In genomic region chr7:101165958-101166602, GRCh38 we compare ENCODE assay signal across 10 cellular contexts. TPM values are rescaled to one million over a fixed set of nuclear protein-coding genes. Genes with fewer than 3 reads are reported as not detected.
DNase-seq lines count a peak whose midpoint lies in the region; ATAC-seq and TF ChIP-seq lines count a peak whose summit lies in the region.
"Had no signal": no experiment of that assay in that cellular context is flagged by ENCODE, and none has a peak within 500 bp of the region (broad histone marks: within the 10 kb centered on the region; RNA-seq: fewer than 3 reads in every experiment).

No MANE protein-coding gene starts in this region.

- DNase-seq in activated CD4-positive, alpha-beta T cell treated with anti-CD3 and anti-CD28 coated beads, Interleukin-2, amount 10 ng/mL, durations not matched to agents 7 days and 5 days: no peak
- no peak for DNase-seq in activated CD4-positive, alpha-beta T cell treated with anti-CD3 and anti-CD28 coated beads, Interleukin-2, amount 50 U/mL, for 4 hours
- DNase-seq in Panc1 (ENCODE audit: low read depth, low spot score) (no peak), esophagus muscularis mucosa (ENCODE audit: extremely low spot score) (no peak), medulla oblongata (ENCODE audit: extremely low spot score) (no peak)
- DNase-seq in activated effector memory CD4-positive, alpha-beta T cell treated with anti-CD3 and anti-CD28 coated beads, Interleukin-2, amount 50 U/mL, for 16 hours: no peak

- in situ Hi-C loops in Panc1 (cut with HindIII; ENCODE audit: low pct_unique_long_range_greater_than_20kb, low sequenced_read_pairs): no loop called here

- H3K27ac Mint-ChIP-seq in activated CD4-positive, alpha-beta T cell treated with anti-CD3 and anti-CD28 coated beads, Interleukin-2, amount 10 ng/mL, durations not matched to agents 7 days and 5 days: peak overlapping the region; percentile 52

- H3K4me2 ChIP-seq in skeletal muscle satellite cell (ENCODE audit: low read length): peak overlapping the region; percentile 75

- CTCF ChIA-PET in activated CD4-positive, alpha-beta T cell treated with anti-CD3 and anti-CD28 coated beads, Interleukin-2, amount 10 ng/mL, durations not matched to agents 7 days and 5 days (lab: Charles Lee): interaction anchor here (1.2 to 2.3 kb wide), 4 partner anchors 9 to 78 kb away, joined by 4 to 13 read pairs (median 10); partner anchors contain the start of gene FIS1
- CTCF ChIA-PET in Panc1 (lab: Charles Lee): interaction anchor here (0.7 kb wide), 1 partner anchor 22 kb away, joined by 11 read pairs; no protein-coding TSS in a partner anchor

- POLR2A ChIA-PET in activated CD4-positive, alpha-beta T cell treated with anti-CD3 and anti-CD28 coated beads, Interleukin-2, amount 10 ng/mL, durations not matched to agents 7 days and 5 days (lab: Charles Lee): no interaction called here
- POLR2A ChIA-PET in Panc1 (lab: Charles Lee): interaction anchor here (0.5 to 0.6 kb wide), 4 partner anchors 10 to 291 kb away, joined by 3 to 5 read pairs (median 4); partner anchors contain the start of gene SRRT

- peaks cover 50% of the 10 kb centered on the region for H3K4me1 Mint-ChIP-seq in activated CD4-positive, alpha-beta T cell treated with anti-CD3 and anti-CD28 coated beads, Interleukin-2, amount 10 ng/mL, durations not matched to agents 7 days and 5 days

- H3K9me3 Mint-ChIP-seq in activated CD4-positive, alpha-beta T cell treated with anti-CD3 and anti-CD28 coated beads, Interleukin-2, amount 10 ng/mL, durations not matched to agents 7 days and 5 days: no peaks in the 10 kb centered on the region

- TF ChIP-seq CTCF in Panc1 (IDR thresholded peaks at IDR 0.05): no peak
- no peak for TF ChIP-seq CTCF in esophagus muscularis mucosa (IDR thresholded peaks at IDR 0.05)

- TF ChIP-seq POLR2A in esophagus muscularis mucosa (IDR thresholded peaks at IDR 0.05; ENCODE audit: low read depth): no peak

- no peak overlapping the region for H3K9ac ChIP-seq in skeletal muscle satellite cell (ENCODE audit: low read depth, low read length)

- no TSS peak for BruUV-seq in Panc1 (replicated peaks; lab: Mats Ljungman, UMichigan)

- H3K9me3 ChIP-seq in Panc1 (ENCODE audit: control insufficient read depth, insufficient read depth, low read depth, low read length) (no peaks in the 10 kb centered on the region), esophagus muscularis mucosa (no peaks in the 10 kb centered on the region), skeletal muscle satellite cell (replicated peaks; ENCODE audit: low read length) (no peaks in the 10 kb centered on the region)
- H3K9me3 ChIP-seq: vagina had no signal

- H3K4me3 ChIP-seq in Panc1 (ENCODE audit: low read depth in 2 of 2, low read length in 2 of 2): peak overlapping the region; percentile 59 to 72
- H3K4me3 ChIP-seq in esophagus muscularis mucosa: peak overlapping the region; percentile 20 to 36 (median 26)
- peak overlapping the region; percentile 60 for H3K4me3 ChIP-seq in skeletal muscle satellite cell (ENCODE audit: low read length)

- peak overlapping the region; percentile 60 for H3K4me3 Mint-ChIP-seq in activated CD4-positive, alpha-beta T cell treated with anti-CD3 and anti-CD28 coated beads, Interleukin-2, amount 10 ng/mL, durations not matched to agents 7 days and 5 days

- H3K27me3 Mint-ChIP-seq in activated CD4-positive, alpha-beta T cell treated with anti-CD3 and anti-CD28 coated beads, Interleukin-2, amount 10 ng/mL, durations not matched to agents 7 days and 5 days: peaks cover 70% of the 10 kb centered on the region

- H3K27ac ChIP-seq in Panc1 (ENCODE audit: low read length) (no peak overlapping the region), esophagus muscularis mucosa (replicated peaks in 1 of 4) (no peak overlapping the region)
- H3K27ac ChIP-seq: vagina had no signal

- peaks cover 4% of the 10 kb centered on the region for H3K36me3 Mint-ChIP-seq in activated CD4-positive, alpha-beta T cell treated with anti-CD3 and anti-CD28 coated beads, Interleukin-2, amount 10 ng/mL, durations not matched to agents 7 days and 5 days (ENCODE audit: low read depth)

- TF ChIP-seq EP300 in esophagus muscularis mucosa (IDR thresholded peaks at IDR 0.05): no peak

- H3K36me3 ChIP-seq in Panc1 (ENCODE audit: control insufficient read depth, insufficient read depth, low read length) (no peaks in the 10 kb centered on the region), esophagus muscularis mucosa (peaks cover 0 to 9% (median 2%) of the 10 kb centered on the region in 4 donors), skeletal muscle satellite cell (ENCODE audit: insufficient read depth, low read length) (peaks cover 9% of the 10 kb centered on the region)
- H3K36me3 ChIP-seq: vagina had no signal

- ATAC-seq in Panc1: no peak
- ATAC-seq in GM21381 (IDR thresholded peaks at IDR 0.05; ENCODE audit: unreplicated experiment): no peak

- H3K4me1 ChIP-seq in Panc1 (ENCODE audit: control insufficient read depth, insufficient read depth, low read length) (peaks cover 50% of the 10 kb centered on the region), esophagus muscularis mucosa (peaks cover 48 to 60% (median 52%) of the 10 kb centered on the region in 4 donors), skeletal muscle satellite cell (ENCODE audit: control insufficient read depth, insufficient read depth, low read length) (peaks cover 69% of the 10 kb centered on the region)

- under 1% methylated on average over 25 of the region's 36 CpGs for WGBS in esophagus muscularis mucosa

- H3K27me3 ChIP-seq in Panc1 (ENCODE audit: control insufficient read depth, insufficient read depth, low read length) (peaks cover 9% of the 10 kb centered on the region), esophagus muscularis mucosa (peaks cover 21 to 100% (median 92%) of the 10 kb centered on the region in 4 donors), skeletal muscle satellite cell (ENCODE audit: control insufficient read depth, insufficient read depth, low read length) (peaks cover 50% of the 10 kb centered on the region)

- intact Hi-C loops in Panc1 (cut with micrococcal nuclease; ENCODE audit: unreplicated experiment) (no loop called here), esophagus muscularis mucosa (cut with DNase I) (no loop called here)

RNA-seq across cellular contexts. Expression of gene VGF, which starts 0.7 kb away (rescaled TPM):
- under 1 TPM; 0.15 to 0.22 TPM for total RNA-seq in activated CD4-positive, alpha-beta T cell treated with anti-CD3 and anti-CD28 coated beads, Interleukin-2, amount 10 ng/mL, durations not matched to agents 7 days and 5 days
- total RNA-seq in Panc1 (2021; ENCODE audit: unreplicated experiment) (4.4 TPM), esophagus muscularis mucosa (under 1 TPM in 3 of 4 donors, not detected in 1; 0.23 to 0.33 (median 0.26) TPM)
- 10.8 TPM for polyA plus RNA-seq in Panc1 (2012; ENCODE audit: insufficient read length)
- total RNA-seq in skeletal muscle satellite cell (2012; rRNA removed): 0.22 and 2.8 TPM in 2 replicates

RNA-seq across cellular contexts. Expression of gene AP1S1, which starts 11.8 kb away (rescaled TPM):
- total RNA-seq in activated CD4-positive, alpha-beta T cell treated with anti-CD3 and anti-CD28 coated beads, Interleukin-2, amount 10 ng/mL, durations not matched to agents 7 days and 5 days: 10 to 100 TPM; 37.9 to 48.2 TPM
- total RNA-seq in Panc1 (2021; ENCODE audit: unreplicated experiment): 74.2 TPM
- 152 TPM for polyA plus RNA-seq in Panc1 (2012; ENCODE audit: insufficient read length)
- total RNA-seq in esophagus muscularis mucosa: 10 to 100 TPM; 28.2 to 44.4 (median 35.5) TPM
- total RNA-seq in skeletal muscle satellite cell (2012; rRNA removed): 160 and 168 TPM in 2 replicates

RNA-seq across cellular contexts. Expression of gene NAT16, which starts 14.0 kb away (rescaled TPM):
- total RNA-seq in activated CD4-positive, alpha-beta T cell treated with anti-CD3 and anti-CD28 coated beads, Interleukin-2, amount 10 ng/mL, durations not matched to agents 7 days and 5 days: not detected
- total RNA-seq in Panc1 (2021; ENCODE audit: unreplicated experiment): 0.15 TPM
- polyA plus RNA-seq in Panc1 (2012; ENCODE audit: insufficient read length): not detected
- total RNA-seq in esophagus muscularis mucosa: not detected
- total RNA-seq in skeletal muscle satellite cell (2012; rRNA removed): not detected in 2 replicates
- total RNA-seq: T-helper 1 cell treated with Interleukin-12 subunit alpha and Interleukin-12 subunit beta and Interleukin-4 antibody, amounts not matched to agents 30 ng/mL and 1 ng/mL, for 36 hours; vagina had no signal

RNA-seq across cellular contexts. Expression of gene MOGAT3, which starts 34.8 kb away (rescaled TPM):
- not detected for total RNA-seq in activated CD4-positive, alpha-beta T cell treated with anti-CD3 and anti-CD28 coated beads, Interleukin-2, amount 10 ng/mL, durations not matched to agents 7 days and 5 days
- total RNA-seq in Panc1 (2021; ENCODE audit: unreplicated experiment) (0.23 TPM), esophagus muscularis mucosa (under 1 TPM in 1 of 4 donors, not detected in 3; 0.17 TPM)
- 0.11 TPM for polyA plus RNA-seq in Panc1 (2012; ENCODE audit: insufficient read length)
- not detected in 2 replicates for total RNA-seq in skeletal muscle satellite cell (2012; rRNA removed)
- total RNA-seq: T-helper 1 cell treated with Interleukin-12 subunit alpha and Interleukin-12 subunit beta and Interleukin-4 antibody, amounts not matched to agents 30 ng/mL and 1 ng/mL, for 36 hours; vagina had no signal

RNA-seq across cellular contexts. Expression of gene SERPINE1, which starts 39.2 kb away (rescaled TPM):
- total RNA-seq in activated CD4-positive, alpha-beta T cell treated with anti-CD3 and anti-CD28 coated beads, Interleukin-2, amount 10 ng/mL, durations not matched to agents 7 days and 5 days: under 1 TPM; 0.05 to 0.27 TPM
- total RNA-seq in Panc1 (2021; ENCODE audit: unreplicated experiment): 370 TPM
- 482 TPM for polyA plus RNA-seq in Panc1 (2012; ENCODE audit: insufficient read length)
- 10 to 100 TPM in 2 of 4 donors, 1 to 10 TPM in 2; 9.4 to 54.2 (median 18.2) TPM for total RNA-seq in esophagus muscularis mucosa
- 1,333 and 2,370 TPM in 2 replicates for total RNA-seq in skeletal muscle satellite cell (2012; rRNA removed)
- total RNA-seq: T-helper 1 cell treated with Interleukin-12 subunit alpha and Interleukin-12 subunit beta and Interleukin-4 antibody, amounts not matched to agents 30 ng/mL and 1 ng/mL, for 36 hours had no signal
